Comparison of ENCODE assay signal across 6 cellular contexts in the genomic region with DNA sequence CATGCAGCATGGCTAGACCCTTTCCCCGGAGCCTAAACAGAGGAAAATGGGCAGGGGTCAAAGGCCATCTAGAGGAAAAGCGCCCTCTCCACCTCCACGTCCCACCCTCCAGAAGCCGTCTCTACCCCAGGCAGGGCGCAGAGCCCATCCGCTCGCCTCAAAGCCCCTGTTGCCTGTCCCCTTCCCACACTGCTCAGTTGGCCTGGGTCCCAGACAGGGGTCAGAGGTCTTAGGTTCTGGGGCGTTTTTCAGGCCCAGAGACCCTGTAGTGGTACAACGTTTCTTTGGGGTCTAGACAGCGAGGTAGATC. TPM values are rescaled to one million over a fixed set of nuclear protein-coding genes. Genes with fewer than 3 reads are reported as not detected.
DNase-seq lines count a peak whose midpoint lies in the region; ATAC-seq and TF ChIP-seq lines count a peak whose summit lies in the region.

No MANE protein-coding gene starts in this region.

- no peak for TF ChIP-seq CTCF in progenitor cell of endocrine pancreas (IDR thresholded peaks at IDR 0.05; ENCODE audit: unreplicated experiment)

- H3K4me1 Mint-ChIP-seq in dendritic cell treated with granulocyte-macrophage colony-stimulating factor and Interleukin-4, amounts not matched to agents 40 ng/mL and 50 ng/mL, for 4 days (ENCODE audit: low read depth) = peaks cover 18% of the 10 kb centered on the region
- H3K4me1 Mint-ChIP-seq in progenitor cell of endocrine pancreas (ENCODE audit: low read depth) = peaks cover 4% of the 10 kb centered on the region

- H3K27me3 Mint-ChIP-seq in dendritic cell treated with granulocyte-macrophage colony-stimulating factor and Interleukin-4, amounts not matched to agents 40 ng/mL and 50 ng/mL, for 4 days = no peaks in the 10 kb centered on the region
- no peaks in the 10 kb centered on the region for H3K27me3 Mint-ChIP-seq in progenitor cell of endocrine pancreas

- peak overlapping the region; percentile 95 for H3K27ac Mint-ChIP-seq in dendritic cell treated with granulocyte-macrophage colony-stimulating factor and Interleukin-4, amounts not matched to agents 40 ng/mL and 50 ng/mL, for 4 days
- peak overlapping the region; percentile 94 for H3K27ac Mint-ChIP-seq in progenitor cell of endocrine pancreas

- peak; percentile 27 for ATAC-seq in GM19023 (IDR thresholded peaks at IDR 0.05; ENCODE audit: unreplicated experiment)
- ATAC-seq in HG03432 (IDR thresholded peaks at IDR 0.05; ENCODE audit: unreplicated experiment) = peak; percentile 8

- H3K36me3 Mint-ChIP-seq in dendritic cell treated with granulocyte-macrophage colony-stimulating factor and Interleukin-4, amounts not matched to agents 40 ng/mL and 50 ng/mL, for 4 days (ENCODE audit: low read depth) = peaks cover 14% of the 10 kb centered on the region
- H3K36me3 Mint-ChIP-seq in progenitor cell of endocrine pancreas (ENCODE audit: insufficient read depth) = peaks cover under 1% of the 10 kb centered on the region

- intact Hi-C loops in dendritic cell treated with granulocyte-macrophage colony-stimulating factor and Interleukin-4, amounts not matched to agents 40 ng/mL and 50 ng/mL, for 4 days (cut with micrococcal nuclease) = no loop called here

- peak overlapping the region; percentile 78 for H3K4me3 Mint-ChIP-seq in dendritic cell treated with granulocyte-macrophage colony-stimulating factor and Interleukin-4, amounts not matched to agents 40 ng/mL and 50 ng/mL, for 4 days
- H3K4me3 Mint-ChIP-seq in progenitor cell of endocrine pancreas (ENCODE audit: low read depth) = peak overlapping the region; percentile 77

- DNase-seq in progenitor cell of endocrine pancreas (ENCODE audit: low spot score, unreplicated experiment) (peak; percentile 27), NCI-H1417 (lab: John Stamatoyannopoulos, UW) (no peak), midbrain (lab: John Stamatoyannopoulos, UW) (no peak)

- H3K9me3 Mint-ChIP-seq in dendritic cell treated with granulocyte-macrophage colony-stimulating factor and Interleukin-4, amounts not matched to agents 40 ng/mL and 50 ng/mL, for 4 days = no peaks in the 10 kb centered on the region
- no peaks in the 10 kb centered on the region for H3K9me3 Mint-ChIP-seq in progenitor cell of endocrine pancreas (ENCODE audit: low read depth)

RNA-seq across cellular contexts. Expression of a gene that starts 0.3 kb away (rescaled TPM):
- 9.5 and 10.3 TPM in 2 replicates for total RNA-seq in progenitor cell of endocrine pancreas

RNA-seq across cellular contexts. Expression of a gene that starts 0.7 kb away (rescaled TPM):
- not detected in 2 replicates for total RNA-seq in progenitor cell of endocrine pancreas

RNA-seq across cellular contexts. Expression of a gene that starts 27.9 kb away (rescaled TPM):
- 207 and 213 TPM in 2 replicates for total RNA-seq in progenitor cell of endocrine pancreas

RNA-seq across cellular contexts. Expression of a gene that starts 30.0 kb away (rescaled TPM):
- 0.22 and 0.34 TPM in 2 replicates for total RNA-seq in progenitor cell of endocrine pancreas

RNA-seq across cellular contexts. Expression of a gene that starts 38.1 kb away (rescaled TPM):
- 2.9 and 3.8 TPM in 2 replicates for total RNA-seq in progenitor cell of endocrine pancreas
